In the genomic region with DNA sequence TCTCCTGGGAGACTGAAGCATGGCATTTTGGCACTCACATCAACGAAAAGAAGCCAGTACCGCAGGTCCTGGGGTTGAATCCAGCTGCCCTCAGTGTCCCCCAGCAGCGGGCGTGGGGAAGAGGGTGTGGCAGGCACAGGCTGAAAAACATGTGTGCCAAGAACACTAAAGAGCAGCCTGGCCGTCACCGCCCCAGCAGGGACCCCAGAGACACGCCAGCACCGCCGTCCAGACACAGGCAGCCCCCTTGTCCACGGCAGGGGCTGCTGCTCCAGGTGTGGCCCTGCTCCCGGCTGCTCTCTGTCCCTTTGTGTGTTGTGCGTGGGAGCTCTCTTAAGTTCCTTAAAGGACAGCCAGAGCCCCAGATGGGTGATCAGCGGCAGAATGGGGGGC, we compare ENCODE assay signal across 1 cellular context.
TF ChIP-seq lines count a peak whose summit lies in the region.

No MANE protein-coding gene starts in this region.

TF ChIP-seq in HEK293, 187 proteins besides CTCF, POLR2A, EP300 and RAD21 (continued from another document):
- TF ChIP-seq, protein P1, sequence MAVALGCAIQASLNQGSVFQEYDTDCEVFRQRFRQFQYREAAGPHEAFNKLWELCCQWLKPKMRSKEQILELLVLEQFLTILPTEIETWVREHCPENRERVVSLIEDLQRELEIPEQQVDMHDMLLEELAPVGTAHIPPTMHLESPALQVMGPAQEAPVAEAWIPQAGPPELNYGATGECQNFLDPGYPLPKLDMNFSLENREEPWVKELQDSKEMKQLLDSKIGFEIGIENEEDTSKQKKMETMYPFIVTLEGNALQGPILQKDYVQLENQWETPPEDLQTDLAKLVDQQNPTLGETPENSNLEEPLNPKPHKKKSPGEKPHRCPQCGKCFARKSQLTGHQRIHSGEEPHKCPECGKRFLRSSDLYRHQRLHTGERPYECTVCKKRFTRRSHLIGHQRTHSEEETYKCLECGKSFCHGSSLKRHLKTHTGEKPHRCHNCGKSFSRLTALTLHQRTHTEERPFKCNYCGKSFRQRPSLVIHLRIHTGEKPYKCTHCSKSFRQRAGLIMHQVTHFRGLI (tag by site-specific recombination; IDR thresholded peaks at IDR 0.05), result no peak
- TF ChIP-seq ZNF677 (tag by site-specific recombination; IDR thresholded peaks at IDR 0.05), result no peak
- TF ChIP-seq, protein P2, sequence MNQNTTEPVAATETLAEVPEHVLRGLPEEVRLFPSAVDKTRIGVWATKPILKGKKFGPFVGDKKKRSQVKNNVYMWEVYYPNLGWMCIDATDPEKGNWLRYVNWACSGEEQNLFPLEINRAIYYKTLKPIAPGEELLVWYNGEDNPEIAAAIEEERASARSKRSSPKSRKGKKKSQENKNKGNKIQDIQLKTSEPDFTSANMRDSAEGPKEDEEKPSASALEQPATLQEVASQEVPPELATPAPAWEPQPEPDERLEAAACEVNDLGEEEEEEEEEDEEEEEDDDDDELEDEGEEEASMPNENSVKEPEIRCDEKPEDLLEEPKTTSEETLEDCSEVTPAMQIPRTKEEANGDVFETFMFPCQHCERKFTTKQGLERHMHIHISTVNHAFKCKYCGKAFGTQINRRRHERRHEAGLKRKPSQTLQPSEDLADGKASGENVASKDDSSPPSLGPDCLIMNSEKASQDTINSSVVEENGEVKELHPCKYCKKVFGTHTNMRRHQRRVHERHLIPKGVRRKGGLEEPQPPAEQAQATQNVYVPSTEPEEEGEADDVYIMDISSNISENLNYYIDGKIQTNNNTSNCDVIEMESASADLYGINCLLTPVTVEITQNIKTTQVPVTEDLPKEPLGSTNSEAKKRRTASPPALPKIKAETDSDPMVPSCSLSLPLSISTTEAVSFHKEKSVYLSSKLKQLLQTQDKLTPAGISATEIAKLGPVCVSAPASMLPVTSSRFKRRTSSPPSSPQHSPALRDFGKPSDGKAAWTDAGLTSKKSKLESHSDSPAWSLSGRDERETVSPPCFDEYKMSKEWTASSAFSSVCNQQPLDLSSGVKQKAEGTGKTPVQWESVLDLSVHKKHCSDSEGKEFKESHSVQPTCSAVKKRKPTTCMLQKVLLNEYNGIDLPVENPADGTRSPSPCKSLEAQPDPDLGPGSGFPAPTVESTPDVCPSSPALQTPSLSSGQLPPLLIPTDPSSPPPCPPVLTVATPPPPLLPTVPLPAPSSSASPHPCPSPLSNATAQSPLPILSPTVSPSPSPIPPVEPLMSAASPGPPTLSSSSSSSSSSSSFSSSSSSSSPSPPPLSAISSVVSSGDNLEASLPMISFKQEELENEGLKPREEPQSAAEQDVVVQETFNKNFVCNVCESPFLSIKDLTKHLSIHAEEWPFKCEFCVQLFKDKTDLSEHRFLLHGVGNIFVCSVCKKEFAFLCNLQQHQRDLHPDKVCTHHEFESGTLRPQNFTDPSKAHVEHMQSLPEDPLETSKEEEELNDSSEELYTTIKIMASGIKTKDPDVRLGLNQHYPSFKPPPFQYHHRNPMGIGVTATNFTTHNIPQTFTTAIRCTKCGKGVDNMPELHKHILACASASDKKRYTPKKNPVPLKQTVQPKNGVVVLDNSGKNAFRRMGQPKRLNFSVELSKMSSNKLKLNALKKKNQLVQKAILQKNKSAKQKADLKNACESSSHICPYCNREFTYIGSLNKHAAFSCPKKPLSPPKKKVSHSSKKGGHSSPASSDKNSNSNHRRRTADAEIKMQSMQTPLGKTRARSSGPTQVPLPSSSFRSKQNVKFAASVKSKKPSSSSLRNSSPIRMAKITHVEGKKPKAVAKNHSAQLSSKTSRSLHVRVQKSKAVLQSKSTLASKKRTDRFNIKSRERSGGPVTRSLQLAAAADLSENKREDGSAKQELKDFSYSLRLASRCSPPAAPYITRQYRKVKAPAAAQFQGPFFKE (tag by site-specific recombination; IDR thresholded peaks at IDR 0.05; ENCODE audit: borderline replicate concordance), result 0 out of 2 replicates have a peak, but pooled peaks have one; percentile 66
TF ChIP-seq in HEK293: peak in this region for 4.
